In genomic region chr7:22867589-22867988, GRCh38 we compare ENCODE assay signal across 18 cellular contexts. TPM values are rescaled to one million over a fixed set of nuclear protein-coding genes. Genes with fewer than 3 reads are reported as not detected.
DNase-seq lines count a peak whose midpoint lies in the region; ATAC-seq and TF ChIP-seq lines count a peak whose summit lies in the region.
"Had no signal": no experiment of that assay in that cellular context is flagged by ENCODE, and none has a peak within 500 bp of the region (broad histone marks: within the 10 kb centered on the region; RNA-seq: fewer than 3 reads in every experiment).

No MANE protein-coding gene starts in this region.

- ATAC-seq in heart left ventricle (no peak), psoas muscle (no peak), HG02571 (IDR thresholded peaks at IDR 0.05; ENCODE audit: unreplicated experiment) (no peak)
- ATAC-seq: activated T-cell treated with anti-CD3 and anti-CD28 coated beads, Interleukin-2, amount 50 U/mL, for 72 hours; CD8-positive, alpha-beta T cell; naive thymus-derived CD4-positive, alpha-beta T cell had no signal

- H3K36me3 ChIP-seq in heart left ventricle (no peaks in the 10 kb centered on the region), esophagus muscularis mucosa (peaks cover 0 to 19% (median 6%) of the 10 kb centered on the region in 4 donors), psoas muscle (ENCODE audit: insufficient read depth in 1 of 2, low read depth in 1 of 2) (peaks cover 0 to 7% of the 10 kb centered on the region in 2 donors), uterus (no peaks in the 10 kb centered on the region)

- peaks cover 0 to 33% (median 24%) of the 10 kb centered on the region in 12 donors for H3K4me1 ChIP-seq in heart left ventricle
- H3K4me1 ChIP-seq in esophagus muscularis mucosa: peaks cover 24 to 36% (median 29%) of the 10 kb centered on the region in 4 donors
- peaks cover 8% of the 10 kb centered on the region for H3K4me1 ChIP-seq in psoas muscle
- peaks cover 3 to 9% of the 10 kb centered on the region in 2 donors for H3K4me1 ChIP-seq in uterus

- no peak for TF ChIP-seq EP300 in esophagus muscularis mucosa (IDR thresholded peaks at IDR 0.05)

- intact Hi-C loops in heart left ventricle (cut with DNase I): loop anchor here in 3 of 10 donors (5.0 to 10.0 kb wide), 3 partner anchors 77 to 145 kb away; partner anchors contain the start of gene HYCC1 (in 1 of the 3)
- intact Hi-C loops in cardiac septum (cut with DNase I): no loop called here
- intact Hi-C loops in esophagus muscularis mucosa (cut with DNase I): no loop called here
- intact Hi-C loops in psoas muscle (cut with DNase I): no loop called here
- intact Hi-C loops in uterus (cut with DNase I; ENCODE audit: low total_unique reads): no loop called here

- H3K9me3 ChIP-seq in heart left ventricle (no peaks in the 10 kb centered on the region), esophagus muscularis mucosa (no peaks in the 10 kb centered on the region), psoas muscle (no peaks in the 10 kb centered on the region), uterus (no peaks in the 10 kb centered on the region)

- TF ChIP-seq CTCF in heart left ventricle (IDR thresholded peaks at IDR 0.05) (no peak), esophagus muscularis mucosa (IDR thresholded peaks at IDR 0.05) (no peak), psoas muscle (IDR thresholded peaks at IDR 0.05) (no peak), uterus (IDR thresholded peaks at IDR 0.05) (no peak), nephron progenitor cell (IDR thresholded peaks at IDR 0.05) (no peak)

- H3K9me3 Mint-ChIP-seq in nephron progenitor cell: no peaks in the 10 kb centered on the region
- H3K9me3 Mint-ChIP-seq: CD8-positive, alpha-beta T cell; central memory CD8-positive, alpha-beta T cell had no signal

- DNase-seq in heart left ventricle (no peak), cardiac septum (ENCODE audit: low spot score) (no peak), esophagus muscularis mucosa (ENCODE audit: extremely low spot score) (no peak), psoas muscle (no peak), uterus (no peak), nephron progenitor cell (no peak)
- no peak for DNase-seq in activated effector memory CD4-positive, alpha-beta T cell treated with Interleukin-2 at 50 U/mL for 16 hours
- DNase-seq: activated CD4-positive, alpha-beta T cell treated with anti-CD3 and anti-CD28 coated beads, Interleukin-2, amount 50 U/mL, for 48 hours; activated T-cell treated with anti-CD3 and anti-CD28 coated beads, Interleukin-2, amount 50 U/mL, for 72 hours; CD8-positive, alpha-beta T cell; DMS79; naive thymus-derived CD4-positive, alpha-beta T cell; NCI-H146; NCI-H226; RPMI8226; stimulated activated naive CD4-positive, alpha-beta T cell treated with Interleukin-2 at 50 U/mL for 16 hours had no signal

- TF ChIP-seq POLR2A in heart left ventricle (IDR thresholded peaks at IDR 0.05) (no peak), esophagus muscularis mucosa (IDR thresholded peaks at IDR 0.05; ENCODE audit: low read depth) (no peak), uterus (IDR thresholded peaks at IDR 0.05) (no peak)

- no peak overlapping the region for H3K27ac Mint-ChIP-seq in nephron progenitor cell
- H3K27ac Mint-ChIP-seq: activated T-cell treated with anti-CD3 and anti-CD28 coated beads, Interleukin-2, amount 50 U/mL, for 72 hours; CD8-positive, alpha-beta T cell; naive thymus-derived CD4-positive, alpha-beta T cell had no signal

- H3K27ac ChIP-seq in heart left ventricle (peak overlapping the region; percentile 43 to 90 (median 75)), esophagus muscularis mucosa (replicated peaks in 1 of 4) (peak overlapping the region; percentile 36 to 69 (median 48)), psoas muscle (peak overlapping the region; percentile 71), uterus (peak overlapping the region; percentile 76 to 81)

- H3K27me3 ChIP-seq in heart left ventricle (no peaks in the 10 kb centered on the region), esophagus muscularis mucosa (no peaks in the 10 kb centered on the region), psoas muscle (ENCODE audit: insufficient read depth in 3 of 3, low read length in 2 of 3) (no peaks in the 10 kb centered on the region), uterus (no peaks in the 10 kb centered on the region)

- 40 to 49% (median 43%) methylated on average over 2 of the region's 2 CpGs for WGBS in heart left ventricle, 4 donors
- WGBS in esophagus muscularis mucosa: 64% methylated on average over 2 of the region's 2 CpGs
- WGBS in psoas muscle, 3 donors: 40 to 61% (median 54%) methylated on average over 2 of the region's 2 CpGs

- peaks cover 7% of the 10 kb centered on the region for H3K27me3 Mint-ChIP-seq in nephron progenitor cell (ENCODE audit: low read depth, poor library complexity)
- H3K27me3 Mint-ChIP-seq: central memory CD8-positive, alpha-beta T cell; naive thymus-derived CD4-positive, alpha-beta T cell had no signal

- peaks cover 17% of the 10 kb centered on the region for H3K36me3 Mint-ChIP-seq in nephron progenitor cell (ENCODE audit: low read depth)

- H3K4me3 ChIP-seq in heart left ventricle (no peak overlapping the region), esophagus muscularis mucosa (no peak overlapping the region), psoas muscle (no peak overlapping the region), uterus (no peak overlapping the region)

- H3K4me1 Mint-ChIP-seq in nephron progenitor cell: peaks cover 18% of the 10 kb centered on the region
- H3K4me1 Mint-ChIP-seq: central memory CD8-positive, alpha-beta T cell had no signal

- no peak overlapping the region for H3K4me3 Mint-ChIP-seq in nephron progenitor cell
- H3K4me3 Mint-ChIP-seq: activated T-cell treated with anti-CD3 and anti-CD28 coated beads, Interleukin-2, amount 50 U/mL, for 72 hours; CD8-positive, alpha-beta T cell; central memory CD8-positive, alpha-beta T cell; naive thymus-derived CD4-positive, alpha-beta T cell had no signal

RNA-seq across cellular contexts. Expression of gene TOMM7, which starts 44.9 kb away (rescaled TPM):
- total RNA-seq in heart left ventricle: 100 to 1,000 TPM; 137 to 529 (median 399) TPM
- 100 to 1,000 TPM; 253 to 341 TPM for polyA plus RNA-seq in heart left ventricle
- total RNA-seq in cardiac septum: 318 TPM
- 100 to 1,000 TPM; 141 to 303 (median 267) TPM for total RNA-seq in esophagus muscularis mucosa
- 100 to 1,000 TPM; 465 to 704 (median 639) TPM for total RNA-seq in psoas muscle
- 100 to 1,000 TPM; 401 to 791 (median 735) TPM for polyA plus RNA-seq in psoas muscle
- total RNA-seq in uterus: 100 to 1,000 TPM in 3 of 4 donors, 10 to 100 TPM in 1; 73.0 to 411 (median 210) TPM
